ENCODE assay signal across 12 cellular contexts in the genomic region with DNA sequence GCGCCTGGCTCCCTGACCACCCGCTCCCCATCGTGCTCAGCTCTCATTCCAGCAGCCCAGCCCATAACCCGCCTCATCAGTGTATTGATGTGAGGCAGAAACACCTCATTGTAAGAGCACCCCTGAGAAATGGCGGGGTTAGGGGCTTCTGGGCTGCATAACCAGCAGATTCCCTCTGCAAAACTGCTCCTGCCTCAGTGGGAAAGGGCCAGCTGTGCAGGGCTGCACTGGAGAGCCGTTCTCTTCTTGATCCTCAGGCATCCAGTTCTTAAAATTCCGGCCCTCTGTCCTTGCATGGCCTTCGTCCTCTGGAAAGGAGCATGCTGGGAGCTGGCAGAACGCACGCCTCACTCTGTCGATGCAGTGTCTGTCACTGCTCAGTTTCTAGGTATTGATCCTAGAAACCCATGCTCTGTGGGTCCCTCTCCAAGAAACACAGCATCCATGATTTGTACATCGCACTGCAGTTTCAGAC.
DNase-seq lines count a peak whose midpoint lies in the region; ATAC-seq, FAIRE-seq and TF ChIP-seq lines count a peak whose summit lies in the region.
"Had no signal": no experiment of that assay in that cellular context is flagged by ENCODE, and none has a peak within 500 bp of the region (broad histone marks: within the 10 kb centered on the region; RNA-seq: fewer than 3 reads in every experiment).

No MANE protein-coding gene starts in this region.

- no peak for TF ChIP-seq CTCF in nephron (IDR thresholded peaks at IDR 0.05; ENCODE audit: unreplicated experiment in 3 of 3)

- peaks cover 0 to 9% of the 10 kb centered on the region in 2 donors for H3K9me3 Mint-ChIP-seq in activated naive CD4-positive, alpha-beta T cell treated with anti-CD3 and anti-CD28 coated beads, Interleukin-2, amount 50 U/mL, for 72 hours
- no peaks in the 10 kb centered on the region for H3K9me3 Mint-ChIP-seq in nephron
- H3K9me3 Mint-ChIP-seq: dendritic cell treated with granulocyte-macrophage colony-stimulating factor and Interleukin-4, amounts not matched to agents 40 ng/mL and 50 ng/mL, for 4 days had no signal

- H3K27me3 Mint-ChIP-seq in nephron (ENCODE audit: low read depth): no peaks in the 10 kb centered on the region
- H3K27me3 Mint-ChIP-seq: dendritic cell treated with granulocyte-macrophage colony-stimulating factor and Interleukin-4, amounts not matched to agents 40 ng/mL and 50 ng/mL, for 4 days had no signal

- no peak for TF ChIP-seq POLR2A in GM12891 (IDR thresholded peaks at IDR 0.05; ENCODE audit: low read depth, low read length)

- peak overlapping the region; percentile 96 to 99 for H3K27ac Mint-ChIP-seq in activated naive CD4-positive, alpha-beta T cell treated with anti-CD3 and anti-CD28 coated beads, Interleukin-2, amount 50 U/mL, for 72 hours
- H3K27ac Mint-ChIP-seq in nephron: peak overlapping the region in 2 of 3 experiments; percentile 5 to 19

- ATAC-seq in HG02678 (IDR thresholded peaks at IDR 0.05; ENCODE audit: unreplicated experiment): peak; percentile 8
- peak; percentile 4 to 12 for ATAC-seq in activated naive CD4-positive, alpha-beta T cell treated with anti-CD3 and anti-CD28 coated beads, Interleukin-2, amount 50 U/mL, for 72 hours
- ATAC-seq in HG03025 (IDR thresholded peaks at IDR 0.05; ENCODE audit: low FRiP score, unreplicated experiment): no peak
- ATAC-seq: foreskin keratinocyte had no signal

- no peak overlapping the region for H3K27ac ChIP-seq in substantia nigra (ENCODE audit: low read depth, low read length, poor library complexity, severe bottlenecking)
- H3K27ac ChIP-seq: foreskin keratinocyte, stomach, WERI-Rb-1 had no signal

- no peak for DNase-seq in GM12891 (ENCODE audit: insufficient read length, low spot score)
- no peak for DNase-seq in activated naive CD4-positive, alpha-beta T cell treated with anti-CD3 and anti-CD28 coated beads, Interleukin-2, amount 50 U/mL, for 72 hours (ENCODE audit: low spot score in 2 of 2)
- DNase-seq in substantia nigra (lab: John Stamatoyannopoulos, UW): no peak
- no peak for DNase-seq in NCI-H2196 treated with DMSO at 0.1 percent for 48 hours (lab: John Stamatoyannopoulos, UW; ENCODE audit: unreplicated experiment)
- DNase-seq: foreskin keratinocyte, islet precursor cell, stomach, WERI-Rb-1 had no signal

- peaks cover 53 to 66% of the 10 kb centered on the region in 2 donors for H3K36me3 Mint-ChIP-seq in activated naive CD4-positive, alpha-beta T cell treated with anti-CD3 and anti-CD28 coated beads, Interleukin-2, amount 50 U/mL, for 72 hours
- H3K36me3 Mint-ChIP-seq in nephron (ENCODE audit: low read depth): peaks cover 50% of the 10 kb centered on the region

- FAIRE-seq in GM12891 (lab: Jason Lieb, UNC): peak; percentile 33

- peaks cover 52% of the 10 kb centered on the region for H3K4me1 Mint-ChIP-seq in nephron

- H3K4me3 Mint-ChIP-seq in nephron: no peak overlapping the region
- H3K4me3 Mint-ChIP-seq: dendritic cell treated with granulocyte-macrophage colony-stimulating factor and Interleukin-4, amounts not matched to agents 40 ng/mL and 50 ng/mL, for 4 days had no signal

TF ChIP-seq in GM12891, 5 proteins besides CTCF, POLR2A, EP300 and RAD21:
- TF ChIP-seq PAX5 (IDR thresholded peaks at IDR 0.05; ENCODE audit: insufficient read depth, low read length, severe bottlenecking) (no peak), SPI1 (IDR thresholded peaks at IDR 0.05; ENCODE audit: low read depth, low read length) (no peak), POLR2AphosphoS5 (IDR thresholded peaks at IDR 0.05; ENCODE audit: low read depth, low read length) (no peak), POU2F2 (IDR thresholded peaks at IDR 0.05; ENCODE audit: low read depth, low read length) (no peak), TAF1 (IDR thresholded peaks at IDR 0.05; ENCODE audit: low read depth, low read length) (no peak)
